In genomic region chr1:43454270-43455011, GRCh38 we compare ENCODE assay signal across 8 cellular contexts. TPM values are rescaled to one million over a fixed set of nuclear protein-coding genes. Genes with fewer than 3 reads are reported as not detected.
DNase-seq lines count a peak whose midpoint lies in the region; ATAC-seq and TF ChIP-seq lines count a peak whose summit lies in the region.

No MANE protein-coding gene starts in this region.

- H3K27ac Mint-ChIP-seq in mesothelial cell of epicardium = peak overlapping the region; percentile 91

- peak; percentile 43 for DNase-seq in DMS 273 (lab: John Stamatoyannopoulos, UW; ENCODE audit: unreplicated experiment)
- no peak for DNase-seq in DMS 273 treated with DMSO at 0.1 percent for 48 hours (lab: John Stamatoyannopoulos, UW)
- DNase-seq in NCI-H69 (lab: John Stamatoyannopoulos, UW) = peak; percentile 88
- peak; percentile 27 for DNase-seq in activated T-cell treated with anti-CD3 and anti-CD28 coated beads for 1 hour (ENCODE audit: low read depth)
- peak; percentile 93 for DNase-seq in epidermal melanocyte (ENCODE audit: insufficient read length, low spot score)
- peak in 1 of 2 experiments; percentile 57 for DNase-seq in mesothelial cell of epicardium (ENCODE audit: low spot score in 2 of 2, unreplicated experiment in 2 of 2)
- peak; percentile 72 for DNase-seq in stimulated activated CD8-positive, alpha-beta memory T cell treated with anti-CD3 and anti-CD28 coated beads, Interleukin-4, amount 100 ng/mL, for 48 hours

- H3K9me3 Mint-ChIP-seq in mesothelial cell of epicardium = peaks cover 17% of the 10 kb centered on the region

- H3K27me3 Mint-ChIP-seq in mesothelial cell of epicardium (ENCODE audit: low read depth) = peaks cover 14% of the 10 kb centered on the region

- H3K4me3 Mint-ChIP-seq in mesothelial cell of epicardium = peak overlapping the region; percentile 79

- ATAC-seq in HG03378 (IDR thresholded peaks at IDR 0.05; ENCODE audit: unreplicated experiment) = peak; percentile 47

- TF ChIP-seq CTCF in mesothelial cell of epicardium (IDR thresholded peaks at IDR 0.05; ENCODE audit: unreplicated experiment) = no peak

- H3K36me3 Mint-ChIP-seq in mesothelial cell of epicardium = peaks cover 22% of the 10 kb centered on the region

- peaks cover 21% of the 10 kb centered on the region for H3K4me1 Mint-ChIP-seq in mesothelial cell of epicardium

RNA-seq across cellular contexts. Expression of gene HYI, which starts 0.7 kb away (rescaled TPM):
- total RNA-seq in mesothelial cell of epicardium = 35.7 to 41.2 TPM (median 37.5 TPM) in 3 replicates
